7 cellular contexts compared by ENCODE assay signal in genomic region chr22:35541254-35541748, GRCh38. TPM values are rescaled to one million over a fixed set of nuclear protein-coding genes. Genes with fewer than 3 reads are reported as not detected.
DNase-seq lines count a peak whose midpoint lies in the region; ATAC-seq, FAIRE-seq and TF ChIP-seq lines count a peak whose summit lies in the region.

No MANE protein-coding gene starts in this region.

- DNase-seq in Peyer's patch (peak in 1 of 3 donors; percentile 58), iPS-NIHi11 (ENCODE audit: low spot score) (peak; percentile 50), small intestine (peak; percentile 20)
- no peak for DNase-seq in activated CD4-positive, CD25-positive, alpha-beta regulatory T cell (lab: John Stamatoyannopoulos, UW)

- H3K27me3 ChIP-seq in Peyer's patch (no peaks in the 10 kb centered on the region), small intestine (ENCODE audit: control insufficient read depth in 2 of 2, insufficient read depth in 2 of 2, low read length in 2 of 2) (peaks cover 4 to 8% of the 10 kb centered on the region in 2 donors)

- no peak for TF ChIP-seq CTCF in Peyer's patch (IDR thresholded peaks at IDR 0.05)

- no peaks in the 10 kb centered on the region for H3K9me3 ChIP-seq in ES-I3 (ENCODE audit: control insufficient read depth, insufficient read depth, low read length)
- H3K9me3 ChIP-seq in Peyer's patch, result no peaks in the 10 kb centered on the region
- no peaks in the 10 kb centered on the region for H3K9me3 ChIP-seq in small intestine (ENCODE audit: control insufficient read depth, low read depth)

- H3K9ac ChIP-seq in ES-I3 (ENCODE audit: low read depth, low read length), result peak overlapping the region; percentile 53; the same call in 1 of the 2 replicates

- H3K4me3 ChIP-seq in Peyer's patch (peak overlapping the region; percentile 40 to 67 (median 64)), small intestine (ENCODE audit: low read depth in 1 of 2, low read length in 2 of 2) (peak overlapping the region; percentile 49)

- no peak for TF ChIP-seq POLR2A in Peyer's patch (IDR thresholded peaks at IDR 0.05)

- 6 to 7% (median 6%) methylated on average over 23 to 28 of the region's 28 CpGs for WGBS in small intestine, 3 donors

- H3K4me1 ChIP-seq in ES-I3 (ENCODE audit: insufficient read depth, low read length) (peaks cover 12% of the 10 kb centered on the region; the same call in 1 of the 2 replicates), Peyer's patch (peaks cover 0 to 23% (median 7%) of the 10 kb centered on the region in 4 donors), small intestine (ENCODE audit: control insufficient read depth in 2 of 2, insufficient read depth in 1 of 2, low read depth in 1 of 2, low read length in 1 of 2) (no peaks in the 10 kb centered on the region)

- H3K27ac ChIP-seq in Peyer's patch (peak overlapping the region; percentile 5 to 51 (median 36)), small intestine (ENCODE audit: low read depth in 1 of 2, low read length in 1 of 2) (no peak overlapping the region)

- H3K36me3 ChIP-seq in ES-I3 (ENCODE audit: insufficient read depth, low read length) (no peaks in the 10 kb centered on the region), Peyer's patch (no peaks in the 10 kb centered on the region), small intestine (ENCODE audit: control insufficient read depth in 2 of 2, insufficient read depth in 2 of 2, low read length in 2 of 2) (no peaks in the 10 kb centered on the region)

- ATAC-seq in HG02870 (IDR thresholded peaks at IDR 0.05; ENCODE audit: unreplicated experiment) (no peak), HG03045 (IDR thresholded peaks at IDR 0.05; ENCODE audit: unreplicated experiment) (no peak)

- no peak for FAIRE-seq in small intestine (lab: Jason Lieb, UNC)

RNA-seq across cellular contexts. Expression of gene RASD2, which starts 0.7 kb away (rescaled TPM):
- total RNA-seq in Peyer's patch, result 1 to 10 TPM; 2.7 to 5.8 (median 4.8) TPM
- polyA plus RNA-seq in small intestine, result 1 to 10 TPM in 2 of 3 donors, under 1 TPM in 1; 0.54 to 1.8 (median 1.6) TPM

Comparison
In these comparisons a context has a peak if more than half of its experiments do, and no peak if none do; other contexts are left out.
1. DNase-seq: peak in iPS-NIHi11 (single experiment) and small intestine (single experiment); none in activated CD4-positive, CD25-positive, alpha-beta regulatory T cell (0 of 4).
2. H3K27ac ChIP-seq: peak in Peyer's patch (4 of 4); none in small intestine (0 of 2).